ENCODE assay signal across 9 cellular contexts in the genomic region with DNA sequence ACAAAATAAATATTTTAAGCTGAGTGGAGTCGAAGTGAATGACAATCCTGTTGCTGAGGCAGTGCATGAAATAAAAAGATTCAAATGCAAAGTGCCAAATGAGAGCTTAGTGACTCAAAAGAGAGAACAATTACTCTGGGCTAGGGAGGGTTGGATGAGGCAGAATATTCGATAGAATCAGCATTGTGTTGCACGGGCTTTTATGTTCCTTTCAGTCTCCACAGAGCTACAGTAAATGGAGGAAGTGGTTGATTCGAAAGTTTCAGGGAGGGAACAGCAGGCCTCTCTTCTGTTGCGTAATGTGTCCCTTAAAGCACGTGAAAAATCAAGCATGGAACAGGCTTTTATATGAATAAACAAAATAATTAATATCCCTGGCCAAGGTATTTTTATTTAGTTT.
DNase-seq lines count a peak whose midpoint lies in the region; ATAC-seq and TF ChIP-seq lines count a peak whose summit lies in the region.
"Had no signal": no experiment of that assay in that cellular context is flagged by ENCODE, and none has a peak within 500 bp of the region (broad histone marks: within the 10 kb centered on the region; RNA-seq: fewer than 3 reads in every experiment).

No MANE protein-coding gene starts in this region.

- H3K4me3 Mint-ChIP-seq in WTC11: no peak overlapping the region
- no peak overlapping the region for H3K4me3 Mint-ChIP-seq in Calu3 (ENCODE audit: low read depth, unreplicated experiment)

- H3K36me3 Mint-ChIP-seq in WTC11: no peaks in the 10 kb centered on the region
- no peaks in the 10 kb centered on the region for H3K36me3 Mint-ChIP-seq in Calu3 (ENCODE audit: insufficient read depth, unreplicated experiment)

- peaks cover 12% of the 10 kb centered on the region for H3K9me3 Mint-ChIP-seq in WTC11
- peaks cover 13% of the 10 kb centered on the region for H3K9me3 Mint-ChIP-seq in Calu3 (ENCODE audit: low read depth, unreplicated experiment)

- intact Hi-C loops in Calu3 (cut with micrococcal nuclease; ENCODE audit: unreplicated experiment): no loop called here

- POLR2A ChIA-PET in WTC11 (lab: Charles Lee): no interaction called here

- H3K27me3 Mint-ChIP-seq in WTC11 (ENCODE audit: low read depth) (no peaks in the 10 kb centered on the region), Calu3 (ENCODE audit: unreplicated experiment) (no peaks in the 10 kb centered on the region)

- TF ChIP-seq CTCF in WTC11 (IDR thresholded peaks at IDR 0.05) (no peak), Calu3 (IDR thresholded peaks at IDR 0.05; ENCODE audit: unreplicated experiment) (no peak)

- DNase-seq in WTC11 (ENCODE audit: low spot score): no peak
- no peak for DNase-seq in cerebellar nuclear complex (lab: John Stamatoyannopoulos, UW)
- DNase-seq in Calu3: no peak
- no peak for DNase-seq in 8988T
- DNase-seq in stimulated activated CD8-positive, alpha-beta memory T cell treated with anti-CD3 and anti-CD28 coated beads, Interleukin-4, amount 100 ng/mL, for 48 hours: no peak
- DNase-seq: NCI-H1694 had no signal

- CTCF ChIA-PET in WTC11 (lab: Charles Lee): no interaction called here
- CTCF ChIA-PET in Calu3 (lab: Charles Lee): no interaction called here

- H3K27ac Mint-ChIP-seq in WTC11 (peak overlapping the region; percentile 66), Calu3 (ENCODE audit: unreplicated experiment) (no peak overlapping the region)

- BruUV-seq in Calu3 (replicated peaks; lab: Mats Ljungman, UMichigan): no TSS peak

- ATAC-seq in GM18499 (IDR thresholded peaks at IDR 0.05; ENCODE audit: insufficient read depth, unreplicated experiment) (peak; percentile 98), GM21360 (IDR thresholded peaks at IDR 0.05; ENCODE audit: unreplicated experiment) (peak; percentile 99), HG03175 (IDR thresholded peaks at IDR 0.05; ENCODE audit: unreplicated experiment) (peak; percentile 97), WTC11 (peak; percentile 57)

- H3K4me1 Mint-ChIP-seq in WTC11: peaks cover 23% of the 10 kb centered on the region
- H3K4me1 Mint-ChIP-seq in Calu3 (ENCODE audit: low read depth, unreplicated experiment): no peaks in the 10 kb centered on the region

TF ChIP-seq in WTC11, 78 proteins besides CTCF, POLR2A, EP300 and RAD21:
- TF ChIP-seq PREB (CRISPR knock-in tag; IDR thresholded peaks at IDR 0.05; ENCODE audit: borderline replicate concordance): no peak
- no peak for TF ChIP-seq HMGA2 (CRISPR knock-in tag; IDR thresholded peaks at IDR 0.05)
- no peak for TF ChIP-seq ETV6 (CRISPR knock-in tag; IDR thresholded peaks at IDR 0.05)
- TF ChIP-seq TEAD4 (CRISPR knock-in tag; IDR thresholded peaks at IDR 0.05): no peak
- no peak for TF ChIP-seq RELA (CRISPR knock-in tag; IDR thresholded peaks at IDR 0.05; ENCODE audit: borderline replicate concordance)
- TF ChIP-seq CREB1 (CRISPR knock-in tag; IDR thresholded peaks at IDR 0.05): no peak
- no peak for TF ChIP-seq USF1 (CRISPR knock-in tag; IDR thresholded peaks at IDR 0.05)
